In genomic region chr18:76610933-76611749, GRCh38 we compare ENCODE assay signal across 10 cellular contexts.
DNase-seq lines count a peak whose midpoint lies in the region; TF ChIP-seq lines count a peak whose summit lies in the region.
"Had no signal": no experiment of that assay in that cellular context is flagged by ENCODE, and none has a peak within 500 bp of the region (broad histone marks: within the 10 kb centered on the region; RNA-seq: fewer than 3 reads in every experiment).

No MANE protein-coding gene starts in this region.

- H3K18ac ChIP-seq in H9 (ENCODE audit: insufficient read length, low read depth, low read length): peak overlapping the region; percentile 12

- H3K56ac ChIP-seq in H9 (ENCODE audit: insufficient read length, low read depth, low read length): no peak overlapping the region

- no peak overlapping the region for H3K4ac ChIP-seq in H9 (ENCODE audit: low read depth, low read length)

- H3K27me3 Mint-ChIP-seq in H9 (ENCODE audit: low read depth) (peaks cover 9% of the 10 kb centered on the region; the same call in 1 of the 2 replicates), brain (peaks cover 3% of the 10 kb centered on the region), progenitor cell of endocrine pancreas (no peaks in the 10 kb centered on the region)

- H2BK120ac ChIP-seq in H9 (ENCODE audit: low read depth, low read length, poor library complexity, severe bottlenecking): no peak overlapping the region

- no peak overlapping the region for H3K14ac ChIP-seq in H9 (ENCODE audit: insufficient read depth, low read length)

- H3K9me3 ChIP-seq in H9 (ENCODE audit: control insufficient read depth, low read depth, low read length) (no peaks in the 10 kb centered on the region), skeletal muscle satellite cell (replicated peaks; ENCODE audit: low read length) (no peaks in the 10 kb centered on the region)

- no peaks in the 10 kb centered on the region; a peak in 1 of 7 replicates for H3K36me3 Mint-ChIP-seq in H9 (ENCODE audit: insufficient read depth in 1 of 3, low read depth in 3 of 3)
- H3K36me3 Mint-ChIP-seq in brain: no peaks in the 10 kb centered on the region
- no peaks in the 10 kb centered on the region for H3K36me3 Mint-ChIP-seq in progenitor cell of endocrine pancreas (ENCODE audit: insufficient read depth)
- H3K36me3 Mint-ChIP-seq: natural killer cell treated with Interleukin-12 subunit alpha and Interleukin-12 subunit beta and Interleukin-15 and Interleukin-18, amount 100 ng/mL, for 72 hours had no signal

- H3K4me3 ChIP-seq in skeletal muscle satellite cell (ENCODE audit: low read length): no peak overlapping the region

- peaks cover 0 to 2% of the 10 kb centered on the region in 2 experiments; a peak in 3 of 5 replicates for H3K9me3 Mint-ChIP-seq in H9
- peaks cover 0 to 8% (median 0%) of the 10 kb centered on the region in 5 experiments for H3K9me3 Mint-ChIP-seq in brain
- no peaks in the 10 kb centered on the region for H3K9me3 Mint-ChIP-seq in progenitor cell of endocrine pancreas (ENCODE audit: low read depth)

- no peak overlapping the region for H2AFZ ChIP-seq in H9 (ENCODE audit: low read length)

- no peak overlapping the region for H2AK5ac ChIP-seq in H9 (ENCODE audit: insufficient read length, low read length)

- no peaks in the 10 kb centered on the region for H3K23me2 ChIP-seq in H9 (ENCODE audit: insufficient read length, low read depth, low read length, poor library complexity, severe bottlenecking)

- H4K8ac ChIP-seq in H9 (replicated peaks; ENCODE audit: insufficient read length, low read depth, low read length): no peak overlapping the region

- H4K5ac ChIP-seq in H9 (ENCODE audit: insufficient read length, low read depth, low read length): no peak overlapping the region

- H3K23ac ChIP-seq in H9 (ENCODE audit: insufficient read length, low read depth, low read length): no peak overlapping the region

- H3T11ph ChIP-seq in H9 (ENCODE audit: low read length): no peak overlapping the region

- H4K20me1 ChIP-seq in H9 (ENCODE audit: control insufficient read depth, insufficient read depth, insufficient read length): no peaks in the 10 kb centered on the region

- H2BK20ac ChIP-seq in H9 (ENCODE audit: low read depth, low read length, poor library complexity, severe bottlenecking): no peak overlapping the region

- no peak overlapping the region for H2BK15ac ChIP-seq in H9 (ENCODE audit: low read depth, low read length)

- no peaks in the 10 kb centered on the region for H3K79me2 ChIP-seq in H9 (ENCODE audit: insufficient read depth, low read length)

- H3K27me3 ChIP-seq in H9 (ENCODE audit: insufficient read depth, low read length): no peaks in the 10 kb centered on the region
- H3K27me3 ChIP-seq in skeletal muscle satellite cell (ENCODE audit: control insufficient read depth, insufficient read depth, low read length): peaks cover 20% of the 10 kb centered on the region

- no peaks in the 10 kb centered on the region for H3K4me1 ChIP-seq in H9 (ENCODE audit: insufficient read depth, low read length)
- peaks cover 3% of the 10 kb centered on the region for H3K4me1 ChIP-seq in skeletal muscle satellite cell (ENCODE audit: control insufficient read depth, insufficient read depth, low read length)

- no peak overlapping the region for H3K27ac ChIP-seq in H9 (ENCODE audit: insufficient read length, low read depth, low read length)

- no CpG with 5 or more reads among the region's 32 CpGs for WGBS in H9 (ENCODE audit: extremely low coverage, insufficient read length, low lambda C conversion rate)

- H3K4me3 Mint-ChIP-seq in H9 (no peak overlapping the region; a peak in 1 of 5 replicates), brain (peak overlapping the region in 4 of 5 experiments; percentile 0 to 73 (median 29)), progenitor cell of endocrine pancreas (ENCODE audit: low read depth) (no peak overlapping the region)
- H3K4me3 Mint-ChIP-seq: natural killer cell treated with Interleukin-12 subunit alpha and Interleukin-12 subunit beta and Interleukin-15 and Interleukin-18, amount 100 ng/mL, for 72 hours had no signal

- H3K36me3 ChIP-seq in skeletal muscle satellite cell (ENCODE audit: insufficient read depth, low read length): no peaks in the 10 kb centered on the region

- H3K4me2 ChIP-seq in H9 (ENCODE audit: insufficient read depth, insufficient read length, low read length): no peak overlapping the region
- peak overlapping the region; percentile 44 for H3K4me2 ChIP-seq in skeletal muscle satellite cell (ENCODE audit: low read length)

- DNase-seq in H9: no peak
- DNase-seq in iris pigment epithelial cell (ENCODE audit: low read depth): peak; percentile 79
- DNase-seq in SKM-1 treated with dmso at 0.1 percent for 144 hours (lab: John Stamatoyannopoulos, UW; ENCODE audit: unreplicated experiment): no peak
- no peak for DNase-seq in NCI-H1930 (lab: John Stamatoyannopoulos, UW)
- DNase-seq in activated gamma-delta T cell (lab: John Stamatoyannopoulos, UW): no peak
- DNase-seq in progenitor cell of endocrine pancreas (ENCODE audit: low spot score, unreplicated experiment): no peak
- DNase-seq: dermis blood vessel endothelial cell had no signal

- no peaks in the 10 kb centered on the region for H3K79me1 ChIP-seq in H9 (ENCODE audit: insufficient read depth, low read depth, low read length, poor library complexity, severe bottlenecking)

- no peak overlapping the region for H3K9ac ChIP-seq in H9 (ENCODE audit: extremely low read depth, insufficient read length, low read length)
- H3K9ac ChIP-seq in skeletal muscle satellite cell (ENCODE audit: low read depth, low read length): no peak overlapping the region

- no peak overlapping the region for H2BK5ac ChIP-seq in H9 (ENCODE audit: insufficient read length, low read length)

- H3K4me1 Mint-ChIP-seq in H9 (peaks cover 11 to 12% of the 10 kb centered on the region in 2 experiments), brain (peaks cover 47% of the 10 kb centered on the region), progenitor cell of endocrine pancreas (ENCODE audit: low read depth) (peaks cover 3% of the 10 kb centered on the region)

- no peak for TF ChIP-seq CTCF in H9 (conservative IDR thresholded peaks at IDR 0.05)
- TF ChIP-seq CTCF in brain (conservative IDR thresholded peaks at IDR 0.05): no peak
- no peak for TF ChIP-seq CTCF in progenitor cell of endocrine pancreas (IDR thresholded peaks at IDR 0.05; ENCODE audit: unreplicated experiment)

- H2BK12ac ChIP-seq in H9 (ENCODE audit: insufficient read length, low read depth, low read length): no peak overlapping the region

- H4K91ac ChIP-seq in H9 (ENCODE audit: insufficient read length, low read depth, low read length): no peak overlapping the region

- H3K27ac Mint-ChIP-seq in H9 (0 out of 7 replicates have a peak overlapping the region, but pooled peaks of 1 of the 3 experiments have one; percentile 1), brain (peak overlapping the region in 4 of 5 experiments; percentile 12 to 92 (median 67)), progenitor cell of endocrine pancreas (no peak overlapping the region)
- H3K27ac Mint-ChIP-seq: natural killer cell treated with Interleukin-12 subunit alpha and Interleukin-12 subunit beta and Interleukin-15 and Interleukin-18, amount 100 ng/mL, for 72 hours had no signal

Comparison
In these comparisons a context has a peak if more than half of its experiments do, and no peak if none do; other contexts are left out.
1. H3K4me3 Mint-ChIP-seq: peak in brain (4 of 5); none in H9 (0 of 2) and progenitor cell of endocrine pancreas (single experiment).